37 cellular contexts compared by ENCODE assay signal in the genomic region with DNA sequence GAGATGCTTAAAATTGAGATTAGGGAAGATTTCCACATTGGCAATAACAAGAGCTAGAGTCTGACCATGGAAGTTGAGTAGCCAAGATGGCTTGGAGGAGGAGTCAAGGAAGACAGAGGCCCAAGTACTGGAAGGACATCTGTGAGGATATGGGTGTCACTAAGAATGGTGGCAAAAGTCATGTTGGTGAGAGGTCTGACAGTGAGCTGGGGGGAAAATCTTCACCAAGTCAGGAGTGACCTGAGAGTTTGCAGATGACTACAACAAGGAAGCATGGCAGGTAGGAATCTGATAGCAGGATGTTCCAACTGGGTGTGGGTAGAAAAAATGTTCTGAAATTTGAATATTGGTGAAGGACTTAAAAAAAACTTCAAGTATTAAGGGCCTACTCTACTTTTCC.
"Had no signal": no experiment of that assay in that cellular context is flagged by ENCODE, and none has a peak within 500 bp of the region (broad histone marks: within the 10 kb centered on the region; RNA-seq: fewer than 3 reads in every experiment).

No MANE protein-coding gene starts in this region.

- H3K27me3 Mint-ChIP-seq: activated CD4-positive, alpha-beta T cell treated with anti-CD3 and anti-CD28 coated beads, Interleukin-2, amount 10 ng/mL, durations not matched to agents 7 days and 5 days; activated naive CD4-positive, alpha-beta T cell treated with anti-CD3 and anti-CD28 coated beads, Interleukin-2, amount 50 U/mL, for 24 hours; activated naive CD8-positive, alpha-beta T cell; activated T-cell treated with anti-CD3 and anti-CD28 coated beads, Interleukin-2, amount 50 U/mL, for 24 hours had no signal

- H3K27ac ChIP-seq: adrenal gland, body of pancreas, brain microvascular endothelial cell, breast epithelium, VCaP had no signal

- H3K4me1 ChIP-seq: adrenal gland, breast epithelium had no signal

- H3K27me3 ChIP-seq: adrenal gland, body of pancreas, brain microvascular endothelial cell, breast epithelium had no signal

- H3K27ac Mint-ChIP-seq: activated CD4-positive, alpha-beta memory T cell treated with anti-CD3 and anti-CD28 coated beads, Interleukin-2, amount 10 ng/mL, durations not matched to agents 7 days and 5 days; activated CD4-positive, alpha-beta T cell treated with anti-CD3 and anti-CD28 coated beads for 36 hours; activated CD4-positive, alpha-beta T cell treated with anti-CD3 and anti-CD28 coated beads, Interleukin-2, amount 10 ng/mL, durations not matched to agents 7 days and 5 days; activated CD8-positive, alpha-beta memory T cell treated with anti-CD3 and anti-CD28 coated beads, Interleukin-2, amount 10 ng/mL, durations not matched to agents 7 days and 5 days; activated CD8-positive, alpha-beta T cell treated with anti-CD3 and anti-CD28 coated beads, Interleukin-2, amount 10 ng/mL, durations not matched to agents 7 days and 5 days; activated naive CD4-positive, alpha-beta T cell treated with anti-CD3 and anti-CD28 coated beads, Interleukin-2, amount 10 ng/mL, durations not matched to agents 7 days and 5 days; activated naive CD4-positive, alpha-beta T cell treated with anti-CD3 and anti-CD28 coated beads, Interleukin-2, amount 50 U/mL, for 24 hours; activated naive CD8-positive, alpha-beta T cell; activated naive CD8-positive, alpha-beta T cell treated with anti-CD3 and anti-CD28 coated beads, Interleukin-2, amount 10 ng/mL, durations not matched to agents 7 days and 5 days; activated T-cell treated with anti-CD3 and anti-CD28 coated beads, Interleukin-2, amount 50 U/mL, for 24 hours; activated T-helper 2 cell treated with anti-CD3 and anti-CD28 coated beads, Interferon-gamma antibody, Interleukin-2, Interleukin-4, amounts not matched to agents 10 μg/mL and 5 μg/mL and 100 μg/mL, durations not matched to agents 14 hours and 24 hours and 36 hours; T-helper 1 cell treated with Interleukin-12 subunit alpha and Interleukin-12 subunit beta and Interleukin-4 antibody, amounts not matched to agents 30 μg/mL and 1 μg/mL, for 36 hours; T-helper 2 cell treated with Interferon-gamma antibody and Interleukin-4, amounts not matched to agents 5 μg/mL and 100 μg/mL, for 36 hours had no signal

- FAIRE-seq: astrocyte, TTC549 had no signal

- DNase-seq: activated CD4-positive, alpha-beta memory T cell treated with anti-CD3 and anti-CD28 coated beads, Interleukin-2, amount 10 ng/mL, durations not matched to agents 7 days and 5 days; activated CD4-positive, alpha-beta T cell treated with anti-CD3 and anti-CD28 coated beads for 1 hour; activated CD4-positive, alpha-beta T cell treated with anti-CD3 and anti-CD28 coated beads for 36 hours; activated CD4-positive, alpha-beta T cell treated with anti-CD3 and anti-CD28 coated beads for 48 hours; activated CD4-positive, alpha-beta T cell treated with anti-CD3 and anti-CD28 coated beads, Interleukin-2, amount 10 ng/mL, durations not matched to agents 7 days and 5 days; activated CD4-positive, alpha-beta T cell treated with anti-CD3 and anti-CD28 coated beads, Interleukin-2, amount 50 U/mL, for 48 hours; activated CD4-positive, CD25-positive, alpha-beta regulatory T cell; activated CD8-positive, alpha-beta memory T cell treated with anti-CD3 and anti-CD28 coated beads for 24 hours; activated CD8-positive, alpha-beta memory T cell treated with anti-CD3 and anti-CD28 coated beads, Interleukin-2, amount 10 ng/mL, durations not matched to agents 7 days and 5 days; activated CD8-positive, alpha-beta memory T cell treated with anti-CD3 and anti-CD28 coated beads, Interleukin-2, amount 50 U/mL, for 48 hours; activated CD8-positive, alpha-beta T cell treated with anti-CD3 and anti-CD28 coated beads, Interleukin-2, amount 10 ng/mL, durations not matched to agents 7 days and 5 days; activated effector memory CD4-positive, alpha-beta T cell treated with Interleukin-2 at 50 U/mL for 16 hours; activated gamma-delta T cell; activated naive CD4-positive, alpha-beta T cell treated with anti-CD3 and anti-CD28 coated beads, Interleukin-2, amount 10 ng/mL, durations not matched to agents 7 days and 5 days; activated naive CD4-positive, alpha-beta T cell treated with Interleukin-2 at 50 U/mL for 16 hours; activated naive CD8-positive, alpha-beta T cell treated with anti-CD3 and anti-CD28 coated beads, Interleukin-2, amount 10 ng/mL, durations not matched to agents 7 days and 5 days; activated T-cell treated with anti-CD3 and anti-CD28 coated beads, Interleukin-2, amount 50 U/mL, for 24 hours; activated T-cell treated with anti-CD3 and anti-CD28 coated beads, Interleukin-2, amount 50 U/mL, for 48 hours; adrenal gland; amniotic stem cell; aorta; body of pancreas; brain microvascular endothelial cell; central memory CD4-positive, alpha-beta T cell; T-helper 1 cell; T-helper 2 cell; T-helper 9 cell had no signal

- H3K36me3 Mint-ChIP-seq: activated CD8-positive, alpha-beta memory T cell treated with anti-CD3 and anti-CD28 coated beads, Interleukin-2, amount 10 ng/mL, durations not matched to agents 7 days and 5 days; activated naive CD4-positive, alpha-beta T cell treated with anti-CD3 and anti-CD28 coated beads, Interleukin-2, amount 10 ng/mL, durations not matched to agents 7 days and 5 days; activated naive CD4-positive, alpha-beta T cell treated with anti-CD3 and anti-CD28 coated beads, Interleukin-2, amount 50 U/mL, for 24 hours; activated naive CD8-positive, alpha-beta T cell had no signal

- H3K4me1 Mint-ChIP-seq: activated CD4-positive, alpha-beta memory T cell treated with anti-CD3 and anti-CD28 coated beads, Interleukin-2, amount 10 ng/mL, durations not matched to agents 7 days and 5 days; activated CD4-positive, alpha-beta T cell treated with anti-CD3 and anti-CD28 coated beads for 36 hours; activated CD4-positive, alpha-beta T cell treated with anti-CD3 and anti-CD28 coated beads, Interleukin-2, amount 10 ng/mL, durations not matched to agents 7 days and 5 days; activated CD8-positive, alpha-beta memory T cell treated with anti-CD3 and anti-CD28 coated beads, Interleukin-2, amount 10 ng/mL, durations not matched to agents 7 days and 5 days; activated naive CD4-positive, alpha-beta T cell treated with anti-CD3 and anti-CD28 coated beads, Interleukin-2, amount 10 ng/mL, durations not matched to agents 7 days and 5 days; activated naive CD4-positive, alpha-beta T cell treated with anti-CD3 and anti-CD28 coated beads, Interleukin-2, amount 50 U/mL, for 24 hours; activated naive CD8-positive, alpha-beta T cell treated with anti-CD3 and anti-CD28 coated beads, Interleukin-2, amount 10 ng/mL, durations not matched to agents 7 days and 5 days had no signal

- H3K9me3 Mint-ChIP-seq: activated CD4-positive, alpha-beta memory T cell treated with anti-CD3 and anti-CD28 coated beads, Interleukin-2, amount 10 ng/mL, durations not matched to agents 7 days and 5 days; activated CD4-positive, alpha-beta T cell treated with anti-CD3 and anti-CD28 coated beads, Interleukin-2, amount 10 ng/mL, durations not matched to agents 7 days and 5 days; activated naive CD4-positive, alpha-beta T cell treated with anti-CD3 and anti-CD28 coated beads, Interleukin-2, amount 50 U/mL, for 24 hours; activated naive CD8-positive, alpha-beta T cell treated with anti-CD3 and anti-CD28 coated beads, Interleukin-2, amount 10 ng/mL, durations not matched to agents 7 days and 5 days; activated T-cell treated with anti-CD3 and anti-CD28 coated beads, Interleukin-2, amount 50 U/mL, for 24 hours; activated T-helper 2 cell treated with anti-CD3 and anti-CD28 coated beads, Interferon-gamma antibody, Interleukin-2, Interleukin-4, amounts not matched to agents 10 μg/mL and 5 μg/mL and 100 μg/mL, durations not matched to agents 14 hours and 24 hours and 36 hours; T-helper 1 cell treated with Interleukin-12 subunit alpha and Interleukin-12 subunit beta and Interleukin-4 antibody, amounts not matched to agents 30 μg/mL and 1 μg/mL, for 36 hours; T-helper 2 cell treated with Interferon-gamma antibody and Interleukin-4, amounts not matched to agents 5 μg/mL and 100 μg/mL, for 36 hours had no signal

- H3K4me3 Mint-ChIP-seq: activated CD4-positive, alpha-beta memory T cell treated with anti-CD3 and anti-CD28 coated beads, Interleukin-2, amount 10 ng/mL, durations not matched to agents 7 days and 5 days; activated CD4-positive, alpha-beta T cell treated with anti-CD3 and anti-CD28 coated beads for 36 hours; activated CD4-positive, alpha-beta T cell treated with anti-CD3 and anti-CD28 coated beads, Interleukin-2, amount 10 ng/mL, durations not matched to agents 7 days and 5 days; activated CD8-positive, alpha-beta memory T cell treated with anti-CD3 and anti-CD28 coated beads, Interleukin-2, amount 10 ng/mL, durations not matched to agents 7 days and 5 days; activated CD8-positive, alpha-beta T cell treated with anti-CD3 and anti-CD28 coated beads, Interleukin-2, amount 10 ng/mL, durations not matched to agents 7 days and 5 days; activated naive CD4-positive, alpha-beta T cell treated with anti-CD3 and anti-CD28 coated beads, Interleukin-2, amount 10 ng/mL, durations not matched to agents 7 days and 5 days; activated naive CD4-positive, alpha-beta T cell treated with anti-CD3 and anti-CD28 coated beads, Interleukin-2, amount 50 U/mL, for 24 hours; activated naive CD8-positive, alpha-beta T cell; activated naive CD8-positive, alpha-beta T cell treated with anti-CD3 and anti-CD28 coated beads, Interleukin-2, amount 10 ng/mL, durations not matched to agents 7 days and 5 days; activated T-cell treated with anti-CD3 and anti-CD28 coated beads, Interleukin-2, amount 50 U/mL, for 24 hours; T-helper 1 cell treated with Interleukin-12 subunit alpha and Interleukin-12 subunit beta and Interleukin-4 antibody, amounts not matched to agents 30 μg/mL and 1 μg/mL, for 36 hours; T-helper 2 cell treated with Interferon-gamma antibody and Interleukin-4, amounts not matched to agents 5 μg/mL and 100 μg/mL, for 36 hours had no signal

- H3K36me3 ChIP-seq: adrenal gland, brain microvascular endothelial cell, breast epithelium had no signal

- H3K9me3 ChIP-seq: adrenal gland, body of pancreas, breast epithelium had no signal

- H3K4me3 ChIP-seq: adrenal gland, body of pancreas, breast epithelium had no signal

- ATAC-seq: activated CD4-positive, alpha-beta T cell treated with anti-CD3 and anti-CD28 coated beads for 36 hours; activated CD4-positive, CD25-positive, alpha-beta regulatory T cell treated with anti-CD3 and anti-CD28 coated beads, Interleukin-2, amount 50 U/mL, for 24 hours; activated CD8-positive, alpha-beta memory T cell treated with anti-CD3 and anti-CD28 coated beads, Interleukin-2, amount 10 ng/mL, durations not matched to agents 7 days and 5 days; activated CD8-positive, alpha-beta T cell treated with anti-CD3 and anti-CD28 coated beads, Interleukin-2, amount 10 ng/mL, durations not matched to agents 7 days and 5 days; body of pancreas had no signal
